ENCODE assay signal across 26 cellular contexts in genomic region chr14:71212683-71213107, GRCh38.
DNase-seq lines count a peak whose midpoint lies in the region; FAIRE-seq and TF ChIP-seq lines count a peak whose summit lies in the region.
"Had no signal": no experiment of that assay in that cellular context is flagged by ENCODE, and none has a peak within 500 bp of the region (broad histone marks: within the 10 kb centered on the region; RNA-seq: fewer than 3 reads in every experiment).

No MANE protein-coding gene starts in this region.

- H3K9ac ChIP-seq in mammary epithelial cell (ENCODE audit: insufficient read depth, low read length): no peak overlapping the region
- H3K9ac ChIP-seq in mesenchymal stem cell (ENCODE audit: low read length): no peak overlapping the region

- H3K4me1 ChIP-seq in mammary epithelial cell (ENCODE audit: insufficient read depth, low read length) (no peaks in the 10 kb centered on the region), mesenchymal stem cell (ENCODE audit: control insufficient read depth, insufficient read depth, low read depth, low read length) (no peaks in the 10 kb centered on the region)
- H3K4me1 ChIP-seq: breast epithelium, esophagus squamous epithelium, left lung, SJSA1, upper lobe of left lung had no signal

- no peaks in the 10 kb centered on the region for H3K79me1 ChIP-seq in mesenchymal stem cell (replicated peaks; ENCODE audit: low read length, poor library complexity, severe bottlenecking)

- no peaks in the 10 kb centered on the region for H3K9me3 Mint-ChIP-seq in MCF 10A (ENCODE audit: unreplicated experiment)

- no peaks in the 10 kb centered on the region for H3K4me1 Mint-ChIP-seq in MCF 10A (ENCODE audit: insufficient read depth, unreplicated experiment)
- H3K4me1 Mint-ChIP-seq: activated B cell treated with CpG ODN at 0.5 μM for 24 hours, CD14-positive monocyte had no signal

- H2AFZ ChIP-seq in mammary epithelial cell (ENCODE audit: low read depth, low read length) (peak overlapping the region; percentile 67), mesenchymal stem cell (ENCODE audit: low read depth, low read length) (no peak overlapping the region)

- H2BK12ac ChIP-seq in mesenchymal stem cell (ENCODE audit: low read length in 2 of 2): no peak overlapping the region

- no TSS peak for BruUV-seq in mammary epithelial cell (replicated peaks; lab: Mats Ljungman, UMichigan)
- BruUV-seq in MCF 10A (replicated peaks; lab: Mats Ljungman, UMichigan): no TSS peak

- no peak overlapping the region for H3K23ac ChIP-seq in mesenchymal stem cell (ENCODE audit: low read length in 2 of 2)

- TF ChIP-seq CTCF in mammary epithelial cell (conservative IDR thresholded peaks at IDR 0.05 in 1 of 2, IDR thresholded peaks at IDR 0.05 in 1 of 2; ENCODE audit: extremely low read depth in 1 of 2, insufficient read depth in 1 of 2, low read depth in 1 of 2, low read length in 2 of 2) (no peak), MCF 10A (IDR thresholded peaks at IDR 0.05; ENCODE audit: unreplicated experiment) (no peak), cardiac fibroblast (IDR thresholded peaks at IDR 0.05; ENCODE audit: low read depth, low read length) (no peak)

- peak; percentile 67 for FAIRE-seq in urothelium cell line (lab: Jason Lieb, UNC)
- FAIRE-seq: A204.1, H54 had no signal

- no peak overlapping the region for H3K4me3 Mint-ChIP-seq in MCF 10A (ENCODE audit: unreplicated experiment)
- H3K4me3 Mint-ChIP-seq: activated B cell treated with CpG ODN at 0.5 μM for 24 hours; activated CD4-positive, alpha-beta memory T cell treated with anti-CD3 and anti-CD28 coated beads, Interleukin-2, amount 10 ng/mL, durations not matched to agents 7 days and 5 days; activated naive CD8-positive, alpha-beta T cell treated with anti-CD3 and anti-CD28 coated beads for 36 hours; CD14-positive monocyte; T-helper 1 cell treated with Interleukin-12 subunit alpha and Interleukin-12 subunit beta and Interleukin-4 antibody, amounts not matched to agents 30 μg/mL and 1 μg/mL, for 36 hours had no signal

- no peak overlapping the region for H4K8ac ChIP-seq in mesenchymal stem cell (ENCODE audit: low read length)

- dilution Hi-C loops in mammary epithelial cell (cut with HindIII; ENCODE audit: low sequenced_read_pairs): loop anchor here (5.0 kb wide), 1 partner anchor 60 kb away; no protein-coding TSS in a partner anchor

- H4K20me1 ChIP-seq in mammary epithelial cell (ENCODE audit: insufficient read depth, low read length): no peaks in the 10 kb centered on the region

- no peak overlapping the region for H3K4ac ChIP-seq in mesenchymal stem cell (ENCODE audit: low read depth in 1 of 2, low read length in 2 of 2)

- H3K18ac ChIP-seq in mesenchymal stem cell (ENCODE audit: low read depth in 1 of 2, low read length in 2 of 2): no peak overlapping the region

- no peak overlapping the region for H3K14ac ChIP-seq in mesenchymal stem cell (ENCODE audit: low read length in 2 of 2)

- CTCF ChIA-PET in mammary epithelial cell (lab: Charles Lee; ENCODE audit: low non-redundant PET) (no interaction called here), MCF 10A (lab: Yijun Ruan, JAX) (interaction anchor here (0.6 to 1.5 kb wide), 2 partner anchors 46 to 1221 kb away, joined by 3 read pairs; no protein-coding TSS in a partner anchor)

- H3K27me3 ChIP-seq in mammary epithelial cell (ENCODE audit: insufficient read depth, low read length) (no peaks in the 10 kb centered on the region), mesenchymal stem cell (ENCODE audit: control insufficient read depth in 1 of 2, insufficient read depth in 1 of 2, low read length in 2 of 2) (peaks cover 0 to 14% of the 10 kb centered on the region in 2 experiments)
- H3K27me3 ChIP-seq: breast epithelium, esophagus squamous epithelium, left lung, ovary, SJSA1, stomach, upper lobe of left lung had no signal

- H3K27ac Mint-ChIP-seq in MCF 10A (ENCODE audit: low read depth, unreplicated experiment): no peak overlapping the region
- H3K27ac Mint-ChIP-seq: activated B cell treated with CpG ODN at 0.5 μM for 24 hours; activated naive CD8-positive, alpha-beta T cell treated with anti-CD3 and anti-CD28 coated beads for 36 hours; CD14-positive monocyte; T-helper 1 cell treated with Interleukin-12 subunit alpha and Interleukin-12 subunit beta and Interleukin-4 antibody, amounts not matched to agents 30 μg/mL and 1 μg/mL, for 36 hours had no signal

- POLR2A ChIA-PET in MCF 10A (lab: Yijun Ruan, JAX): interaction anchor here (0.5 kb wide), 1 partner anchor 23 kb away, joined by 3 read pairs; no protein-coding TSS in a partner anchor

- H3K4me2 ChIP-seq in mammary epithelial cell (ENCODE audit: insufficient read depth, low read depth, low read length) (no peak overlapping the region), mesenchymal stem cell (ENCODE audit: low read length, poor library complexity, severe bottlenecking) (no peak overlapping the region)

- H2BK120ac ChIP-seq in mesenchymal stem cell (ENCODE audit: low read depth, low read length): no peak overlapping the region

- H4K91ac ChIP-seq in mesenchymal stem cell (ENCODE audit: low read length): peak overlapping the region; percentile 1

- no peak overlapping the region for H2BK15ac ChIP-seq in mesenchymal stem cell (ENCODE audit: low read depth, poor library complexity, severe bottlenecking)

- no peaks in the 10 kb centered on the region for H3K79me2 ChIP-seq in mammary epithelial cell (ENCODE audit: insufficient read depth, low read length)

- H2AK5ac ChIP-seq in mesenchymal stem cell (ENCODE audit: low read length, severe bottlenecking): no peak overlapping the region

- H3K27ac ChIP-seq in mammary epithelial cell (ENCODE audit: insufficient read depth, low read depth, low read length) (no peak overlapping the region), mesenchymal stem cell (ENCODE audit: low read length, poor library complexity, severe bottlenecking) (no peak overlapping the region)
- H3K27ac ChIP-seq: esophagus squamous epithelium, left lung, ovary, SJSA1, stomach, upper lobe of left lung had no signal

- in situ Hi-C loops in mammary epithelial cell (cut with MboI; ENCODE audit: low sequenced_read_pairs in 2 of 2): no loop called here

- no peak overlapping the region for H2BK5ac ChIP-seq in mesenchymal stem cell (ENCODE audit: low read depth, low read length, poor library complexity, severe bottlenecking)

- H3K36me3 Mint-ChIP-seq in MCF 10A (ENCODE audit: insufficient read depth, unreplicated experiment): no peaks in the 10 kb centered on the region

- 37% methylated on average over 10 of the region's 10 CpGs for WGBS in mammary epithelial cell (ENCODE audit: low coverage, missing lambda C conversion rate)
- 91% methylated on average over 10 of the region's 10 CpGs for WGBS in mesenchymal stem cell

- H3K4me3 ChIP-seq in mammary epithelial cell (replicated peaks in 1 of 3; ENCODE audit: insufficient read depth in 1 of 3, low read depth in 2 of 3, low read length in 3 of 3) (no peak overlapping the region), cardiac fibroblast (replicated peaks in 1 of 2; ENCODE audit: low read depth in 2 of 2, low read length in 2 of 2) (no peak overlapping the region), mesenchymal stem cell (ENCODE audit: insufficient read depth in 1 of 2, low read depth in 1 of 2, low read length in 2 of 2) (no peak overlapping the region)
- H3K4me3 ChIP-seq: esophagus squamous epithelium, GM12878, left lung, mucosa of descending colon, ovary, SJSA1, stomach, upper lobe of left lung had no signal

- no peaks in the 10 kb centered on the region for H3K27me3 Mint-ChIP-seq in MCF 10A (ENCODE audit: insufficient read depth, unreplicated experiment)
- H3K27me3 Mint-ChIP-seq: activated naive CD8-positive, alpha-beta T cell treated with anti-CD3 and anti-CD28 coated beads for 36 hours had no signal

- H3K9me3 ChIP-seq in mammary epithelial cell (replicated peaks; ENCODE audit: insufficient read depth, low read length) (no peaks in the 10 kb centered on the region), mesenchymal stem cell (ENCODE audit: control insufficient read depth, low read length) (no peaks in the 10 kb centered on the region)
- H3K9me3 ChIP-seq: breast epithelium, esophagus squamous epithelium, left lung, ovary, SJSA1, upper lobe of left lung had no signal

- intact Hi-C loops in mammary epithelial cell (cut with micrococcal nuclease) (no loop called here), MCF 10A (cut with micrococcal nuclease) (no loop called here)

- H3K36me3 ChIP-seq in mammary epithelial cell (ENCODE audit: insufficient read depth, low read length) (no peaks in the 10 kb centered on the region), mesenchymal stem cell (ENCODE audit: control insufficient read depth in 1 of 2, insufficient read depth in 2 of 2, low read depth in 1 of 2, low read length in 2 of 2) (no peaks in the 10 kb centered on the region)
- H3K36me3 ChIP-seq: breast epithelium, esophagus squamous epithelium, left lung, ovary, SJSA1, stomach, upper lobe of left lung had no signal

- peak; percentile 10 for DNase-seq in mammary epithelial cell
- DNase-seq in MCF 10A (ENCODE audit: unreplicated experiment): no peak
- DNase-seq in cardiac fibroblast (ENCODE audit: low read depth in 2 of 2): peak; percentile 14
- no peak for DNase-seq in mesenchymal stem cell
- no peak for DNase-seq in urothelium cell line (ENCODE audit: low spot score)
- no peak for DNase-seq in NCI-H1092 treated with DMSO at 0.1 percent for 48 hours (lab: John Stamatoyannopoulos, UW)
- no peak for DNase-seq in stimulated activated CD4-positive, alpha-beta T cell treated with anti-CD3 and anti-CD28 coated beads, Interleukin-4, amount 100 ng/mL, for 4 hours
- no peak for DNase-seq in NCI-H510A (lab: John Stamatoyannopoulos, UW)
- DNase-seq: activated B cell treated with CpG ODN at 0.5 μM for 24 hours; activated CD4-positive, alpha-beta memory T cell treated with anti-CD3 and anti-CD28 coated beads, Interleukin-2, amount 10 ng/mL, durations not matched to agents 7 days and 5 days; activated naive CD8-positive, alpha-beta T cell treated with anti-CD3 and anti-CD28 coated beads for 36 hours; esophagus squamous epithelium; GF-D8; left lung; mucosa of descending colon; ovary; stimulated activated CD4-positive, alpha-beta T cell treated with anti-CD3 and anti-CD28 coated beads, Interleukin-1b, Interleukin-23, amount 100 ng/mL, for 48 hours; stomach; upper lobe of left lung had no signal

Comparison
In these comparisons a context has a peak if more than half of its experiments do, and no peak if none do; other contexts are left out.
1. DNase-seq: peak in mammary epithelial cell (single experiment) and cardiac fibroblast (2 of 2); none in MCF 10A (single experiment), mesenchymal stem cell (single experiment), urothelium cell line (single experiment), NCI-H1092 treated with DMSO at 0.1 percent for 48 hours (single experiment), stimulated activated CD4-positive, alpha-beta T cell treated with anti-CD3 and anti-CD28 coated beads, Interleukin-4, amount 100 ng/mL, for 4 hours (0 of 2) and NCI-H510A (single experiment).